In the genomic region with DNA sequence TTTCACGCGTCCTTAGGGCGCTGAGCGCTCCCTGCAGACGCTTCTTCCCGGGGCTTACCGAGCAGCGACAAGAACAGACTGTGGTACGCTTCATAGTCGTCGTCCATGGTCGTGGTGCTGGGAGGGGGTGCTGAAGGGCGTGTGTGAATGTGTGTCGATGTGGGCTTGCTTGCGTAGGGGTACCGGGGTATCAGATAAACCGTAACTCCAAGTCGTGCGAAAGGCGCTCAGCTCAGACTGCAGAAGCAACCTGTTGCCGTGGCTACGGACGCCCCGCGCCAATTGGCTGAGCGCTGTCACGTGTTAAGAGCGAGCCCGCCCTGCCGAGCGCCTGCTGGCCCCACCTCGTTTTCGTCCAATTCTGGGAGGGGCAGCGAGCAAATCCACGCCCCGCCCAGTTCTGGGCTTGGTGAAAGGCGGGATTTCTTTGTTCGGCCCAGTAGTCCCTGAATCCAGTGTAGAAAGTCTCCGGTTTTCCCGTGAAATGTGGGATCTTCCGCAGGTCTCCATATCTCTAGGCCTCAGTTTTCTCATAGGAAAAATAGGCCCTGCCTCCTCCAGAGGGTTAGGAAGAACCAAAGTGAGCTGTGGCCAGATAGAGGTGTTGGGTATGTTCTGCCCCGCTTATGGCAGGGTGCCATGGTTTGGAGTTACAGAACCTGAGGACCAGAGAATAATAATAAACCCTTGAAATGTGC, we compare ENCODE assay signal across 8 cellular contexts. TPM values are rescaled to one million over a fixed set of nuclear protein-coding genes. Genes with fewer than 3 reads are reported as not detected.
DNase-seq lines count a peak whose midpoint lies in the region; ATAC-seq and TF ChIP-seq lines count a peak whose summit lies in the region.

TSS of gene EFCAB12 (minus strand) at position 255 of the 698 bp plus-strand sequence. CDS start at position 107, 148 bp downstream.

- H3K4me1 Mint-ChIP-seq in CD4-positive, alpha-beta T cell (ENCODE audit: low read depth) = peaks cover 22% of the 10 kb centered on the region
- H3K4me1 Mint-ChIP-seq in natural killer cell = peaks cover 26 to 38% of the 10 kb centered on the region in 2 donors
- H3K4me1 Mint-ChIP-seq in stimulated activated effector memory CD8-positive, alpha-beta T cell treated with anti-CD3 and anti-CD28 coated beads, Interleukin-12 subunit alpha, Interleukin-12 subunit beta, amount 100 ng/mL, for 72 hours = peaks cover 38% of the 10 kb centered on the region

- H3K9me3 ChIP-seq in CD4-positive, alpha-beta T cell (ENCODE audit: control insufficient read depth, low read length) = no peaks in the 10 kb centered on the region

- H3K27ac Mint-ChIP-seq in CD4-positive, alpha-beta T cell = peak within 1 kb of the TSS; percentile 73
- peak within 1 kb of the TSS; percentile 43 to 67 for H3K27ac Mint-ChIP-seq in natural killer cell
- H3K27ac Mint-ChIP-seq in stimulated activated effector memory CD8-positive, alpha-beta T cell treated with anti-CD3 and anti-CD28 coated beads, Interleukin-12 subunit alpha, Interleukin-12 subunit beta, amount 100 ng/mL, for 72 hours = peak within 1 kb of the TSS; percentile 73

- intact Hi-C loops in CD4-positive, alpha-beta T cell (cut with DNase I, micrococcal nuclease) = loop anchor here (1.0 to 2.0 kb wide), 2 partner anchors 12 to 30 kb away; partner anchors contain the start of gene IFT122 (in 1 of the 2)
- intact Hi-C loops in natural killer cell (cut with micrococcal nuclease) = loop anchor here (1.0 kb wide), 1 partner anchor 11 kb away; the partner anchor contains the start of gene MBD4

- H3K27ac ChIP-seq in CD4-positive, alpha-beta T cell (ENCODE audit: low read depth, low read length) = no peak within 1 kb of the TSS

- no peaks in the 10 kb centered on the region for H3K27me3 Mint-ChIP-seq in CD4-positive, alpha-beta T cell
- no peaks in the 10 kb centered on the region for H3K27me3 Mint-ChIP-seq in natural killer cell (ENCODE audit: low read depth in 2 of 2)

- DNase-seq in CD4-positive, alpha-beta T cell = peak; percentile 79 to 90 (median 86)
- peak; percentile 97 for DNase-seq in HT-29 (ENCODE audit: low spot score)
- DNase-seq in activated effector memory CD4-positive, alpha-beta T cell treated with Interleukin-2 at 50 U/mL for 16 hours = peak; percentile 82
- DNase-seq in fibroblast of peridontal ligament (ENCODE audit: extremely low read depth) = peak; percentile 91
- peak; percentile 87 for DNase-seq in natural killer cell
- DNase-seq in stimulated activated effector memory CD8-positive, alpha-beta T cell treated with anti-CD3 and anti-CD28 coated beads, Interleukin-12 subunit alpha, Interleukin-12 subunit beta, amount 100 ng/mL, for 72 hours (ENCODE audit: low spot score in 2 of 2) = peak; percentile 75 to 90

- CTCF ChIA-PET in CD4-positive, alpha-beta T cell (lab: Charles Lee) = interaction anchor here (1.0 to 1.9 kb wide), 4 partner anchors 10 to 112 kb away, joined by 3 to 10 read pairs (median 4); no protein-coding TSS in a partner anchor

- peak within 1 kb of the TSS; percentile 78 for H3K4me3 Mint-ChIP-seq in CD4-positive, alpha-beta T cell
- H3K4me3 Mint-ChIP-seq in natural killer cell = peak within 1 kb of the TSS; percentile 84
- H3K4me3 Mint-ChIP-seq in stimulated activated effector memory CD8-positive, alpha-beta T cell treated with anti-CD3 and anti-CD28 coated beads, Interleukin-12 subunit alpha, Interleukin-12 subunit beta, amount 100 ng/mL, for 72 hours = peak within 1 kb of the TSS; percentile 56

- no peak for TF ChIP-seq CTCF in CD4-positive, alpha-beta T cell (IDR thresholded peaks at IDR 0.05)
- TF ChIP-seq CTCF in natural killer cell (IDR thresholded peaks at IDR 0.05) = no peak

- POLR2A ChIA-PET in CD4-positive, alpha-beta T cell (lab: Charles Lee) = interaction anchor here (1.0 to 4.8 kb wide), 3 partner anchors 11 to 112 kb away, joined by 3 to 62 read pairs (median 10); partner anchors contain the start of genes IFT122 and MBD4

- ATAC-seq in CD4-positive, alpha-beta T cell (ENCODE audit: poor library complexity) = peak; percentile 95
- ATAC-seq in GM19463 (IDR thresholded peaks at IDR 0.05; ENCODE audit: unreplicated experiment) (peak; percentile 95), natural killer cell (peak; percentile 94 to 99 (median 98))
- ATAC-seq in stimulated activated effector memory CD8-positive, alpha-beta T cell treated with anti-CD3 and anti-CD28 coated beads, Interleukin-12 subunit alpha, Interleukin-12 subunit beta, amount 100 ng/mL, for 72 hours = peak; percentile 95

- H3K9me3 Mint-ChIP-seq in CD4-positive, alpha-beta T cell = peaks cover 3% of the 10 kb centered on the region
- H3K9me3 Mint-ChIP-seq in natural killer cell = no peaks in the 10 kb centered on the region
- H3K9me3 Mint-ChIP-seq in stimulated activated effector memory CD8-positive, alpha-beta T cell treated with anti-CD3 and anti-CD28 coated beads, Interleukin-12 subunit alpha, Interleukin-12 subunit beta, amount 100 ng/mL, for 72 hours = no peaks in the 10 kb centered on the region

- no peaks in the 10 kb centered on the region for H3K27me3 ChIP-seq in CD4-positive, alpha-beta T cell (ENCODE audit: control insufficient read depth, insufficient read depth, low read length)

- H3K36me3 Mint-ChIP-seq in CD4-positive, alpha-beta T cell (ENCODE audit: low read depth) = peaks cover 37% of the 10 kb centered on the region
- no peaks in the 10 kb centered on the region for H3K36me3 Mint-ChIP-seq in natural killer cell
- H3K36me3 Mint-ChIP-seq in stimulated activated effector memory CD8-positive, alpha-beta T cell treated with anti-CD3 and anti-CD28 coated beads, Interleukin-12 subunit alpha, Interleukin-12 subunit beta, amount 100 ng/mL, for 72 hours = peaks cover 56% of the 10 kb centered on the region

TF ChIP-seq in PFSK-1, 5 proteins besides CTCF, POLR2A, EP300 and RAD21:
- TF ChIP-seq SIN3A (IDR thresholded peaks at IDR 0.05; ENCODE audit: borderline replicate concordance, insufficient read depth, low read length) (no peak), POLR2AphosphoS5 (IDR thresholded peaks at IDR 0.05; ENCODE audit: low read depth, low read length) (peak; percentile 44; the same call in 1 of the 2 replicates), FOXP2 (optimal IDR thresholded peaks at IDR 0.05; ENCODE audit: borderline replicate concordance, extremely low read depth, extremely low read length, insufficient read depth) (peak; percentile 23)
- TF ChIP-seq, protein P1, sequence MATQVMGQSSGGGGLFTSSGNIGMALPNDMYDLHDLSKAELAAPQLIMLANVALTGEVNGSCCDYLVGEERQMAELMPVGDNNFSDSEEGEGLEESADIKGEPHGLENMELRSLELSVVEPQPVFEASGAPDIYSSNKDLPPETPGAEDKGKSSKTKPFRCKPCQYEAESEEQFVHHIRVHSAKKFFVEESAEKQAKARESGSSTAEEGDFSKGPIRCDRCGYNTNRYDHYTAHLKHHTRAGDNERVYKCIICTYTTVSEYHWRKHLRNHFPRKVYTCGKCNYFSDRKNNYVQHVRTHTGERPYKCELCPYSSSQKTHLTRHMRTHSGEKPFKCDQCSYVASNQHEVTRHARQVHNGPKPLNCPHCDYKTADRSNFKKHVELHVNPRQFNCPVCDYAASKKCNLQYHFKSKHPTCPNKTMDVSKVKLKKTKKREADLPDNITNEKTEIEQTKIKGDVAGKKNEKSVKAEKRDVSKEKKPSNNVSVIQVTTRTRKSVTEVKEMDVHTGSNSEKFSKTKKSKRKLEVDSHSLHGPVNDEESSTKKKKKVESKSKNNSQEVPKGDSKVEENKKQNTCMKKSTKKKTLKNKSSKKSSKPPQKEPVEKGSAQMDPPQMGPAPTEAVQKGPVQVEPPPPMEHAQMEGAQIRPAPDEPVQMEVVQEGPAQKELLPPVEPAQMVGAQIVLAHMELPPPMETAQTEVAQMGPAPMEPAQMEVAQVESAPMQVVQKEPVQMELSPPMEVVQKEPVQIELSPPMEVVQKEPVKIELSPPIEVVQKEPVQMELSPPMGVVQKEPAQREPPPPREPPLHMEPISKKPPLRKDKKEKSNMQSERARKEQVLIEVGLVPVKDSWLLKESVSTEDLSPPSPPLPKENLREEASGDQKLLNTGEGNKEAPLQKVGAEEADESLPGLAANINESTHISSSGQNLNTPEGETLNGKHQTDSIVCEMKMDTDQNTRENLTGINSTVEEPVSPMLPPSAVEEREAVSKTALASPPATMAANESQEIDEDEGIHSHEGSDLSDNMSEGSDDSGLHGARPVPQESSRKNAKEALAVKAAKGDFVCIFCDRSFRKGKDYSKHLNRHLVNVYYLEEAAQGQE (IDR thresholded peaks at IDR 0.05; ENCODE audit: insufficient read depth in 1 of 2, low read depth in 2 of 2, low read length in 2 of 2) = no peak

RNA-seq across cellular contexts. Expression of gene EFCAB12, which starts in this region (rescaled TPM):
- 1 to 10 TPM; 3.2 to 3.4 TPM for total RNA-seq in CD4-positive, alpha-beta T cell
- total RNA-seq in HT-29 (2014; rRNA removed; shearing (Covaris generic)) = under 0.01 and 0.08 TPM in 2 replicates
- polyA plus RNA-seq in PFSK-1 (2012; ENCODE audit: insufficient read length, low read depth) = not detected
- total RNA-seq in natural killer cell = 1 to 10 TPM in 2 of 3 donors, under 1 TPM in 1; 0.94 to 3.3 (median 1.4) TPM

Comparison
In these comparisons a context has a peak if more than half of its experiments do, and no peak if none do; other contexts are left out.
1. Peak in DNase-seq in HT-29; RNA of the gene not detected or under 1 TPM.